In genomic region chr2:49444005-49444404, GRCh38 we compare ENCODE assay signal across 18 cellular contexts.
DNase-seq lines count a peak whose midpoint lies in the region; ATAC-seq and TF ChIP-seq lines count a peak whose summit lies in the region.
"Had no signal": no experiment of that assay in that cellular context is flagged by ENCODE, and none has a peak within 500 bp of the region (broad histone marks: within the 10 kb centered on the region; RNA-seq: fewer than 3 reads in every experiment).

No MANE protein-coding gene starts in this region.

- DNase-seq in NCI-H2171 treated with DMSO at 0.1 percent for 48 hours (lab: John Stamatoyannopoulos, UW) (peak; percentile 54), NCI-H2171 (lab: John Stamatoyannopoulos, UW) (no peak), D341Med (ENCODE audit: low spot score) (peak; percentile 36), GM23338 (ENCODE audit: low spot score) (no peak), germinal center (ENCODE audit: low spot score) (no peak)
- DNase-seq: AML-193; Caco-2; Calu3; CD4-positive, alpha-beta T cell; CD8-positive, alpha-beta T cell; DMS79 treated with DMSO at 0.1 percent for 48 hours; GF-D8 had no signal

- H3K27ac ChIP-seq in GM23338 (ENCODE audit: low read depth), result no peak overlapping the region
- H3K27ac ChIP-seq: 22Rv1; A549; BLaER1 treated with 17β-estradiol and CSF1 and Interleukin-3, amounts not matched to agents 10 nM and 100 nM; C4-2B had no signal

- no peaks in the 10 kb centered on the region for H4K20me1 ChIP-seq in GM23338 (replicated peaks; ENCODE audit: insufficient read depth)
- H4K20me1 ChIP-seq: BLaER1 treated with 17β-estradiol and CSF1 and Interleukin-3, amounts not matched to agents 10 nM and 100 nM had no signal

- no peak overlapping the region for H3K4me3 ChIP-seq in GM23338
- H3K4me3 ChIP-seq: A549; BLaER1 treated with 17β-estradiol and CSF1 and Interleukin-3, amounts not matched to agents 10 nM and 100 nM had no signal

- H3K36me3 ChIP-seq in GM23338 (ENCODE audit: insufficient read depth), result no peaks in the 10 kb centered on the region
- H3K36me3 ChIP-seq: BLaER1 treated with 17β-estradiol and CSF1 and Interleukin-3, amounts not matched to agents 10 nM and 100 nM had no signal

- H3K9me2 ChIP-seq in GM23338 (ENCODE audit: insufficient read depth), result no peaks in the 10 kb centered on the region

- no peak overlapping the region for H3K4me3 Mint-ChIP-seq in GM23338
- H3K4me3 Mint-ChIP-seq: B cell; CD4-positive, alpha-beta T cell; CD8-positive, alpha-beta T cell had no signal

- H3K4me2 ChIP-seq in GM23338, result no peak overlapping the region
- H3K4me2 ChIP-seq: A549; BLaER1 treated with 17β-estradiol and CSF1 and Interleukin-3, amounts not matched to agents 10 nM and 100 nM had no signal

- H3K4me1 Mint-ChIP-seq in GM23338, result no peaks in the 10 kb centered on the region; the same call in 2 of the 3 replicates
- H3K4me1 Mint-ChIP-seq: B cell had no signal

- H3K27ac Mint-ChIP-seq in GM23338, result no peak overlapping the region
- H3K27ac Mint-ChIP-seq: B cell; CD4-positive, alpha-beta T cell; CD8-positive, alpha-beta T cell had no signal

- TF ChIP-seq CTCF in GM23338 (conservative IDR thresholded peaks at IDR 0.05; ENCODE audit: low read depth in 2 of 2), result no peak

- no peaks in the 10 kb centered on the region for H3K27me3 Mint-ChIP-seq in GM23338 (ENCODE audit: insufficient read depth, low read depth, poor library complexity)
- H3K27me3 Mint-ChIP-seq: B cell; CD4-positive, alpha-beta T cell had no signal

- H3K36me3 Mint-ChIP-seq in GM23338 (ENCODE audit: low read depth), result no peaks in the 10 kb centered on the region
- H3K36me3 Mint-ChIP-seq: CD8-positive, alpha-beta T cell had no signal

- no peaks in the 10 kb centered on the region for H3F3A ChIP-seq in GM23338 (replicated peaks; ENCODE audit: low read depth)

- no peak for ATAC-seq in GM23338
- no peak for ATAC-seq in GM19455 (IDR thresholded peaks at IDR 0.05; ENCODE audit: unreplicated experiment)
- ATAC-seq: A549; CD8-positive, alpha-beta T cell had no signal

- no peaks in the 10 kb centered on the region for H3K27me3 ChIP-seq in GM23338 (ENCODE audit: insufficient read depth)
- H3K27me3 ChIP-seq: BLaER1 treated with 17β-estradiol and CSF1 and Interleukin-3, amounts not matched to agents 10 nM and 100 nM had no signal

- no peaks in the 10 kb centered on the region for H3K79me2 ChIP-seq in GM23338 (replicated peaks; ENCODE audit: insufficient read depth)

- H2AFZ ChIP-seq in GM23338, result peak overlapping the region; percentile 33; the same call in 1 of the 2 replicates

- no peaks in the 10 kb centered on the region for H3K4me1 ChIP-seq in GM23338 (ENCODE audit: insufficient read depth)
- H3K4me1 ChIP-seq: A549; BLaER1 treated with 17β-estradiol and CSF1 and Interleukin-3, amounts not matched to agents 10 nM and 100 nM; Caco-2 had no signal

- H3K9me3 Mint-ChIP-seq in GM23338, result no peaks in the 10 kb centered on the region
- H3K9me3 Mint-ChIP-seq: CD4-positive, alpha-beta T cell had no signal

TF ChIP-seq in GM23338, 12 proteins besides CTCF, POLR2A, EP300 and RAD21 (continues in another document):
- TF ChIP-seq ZNF331 (CRISPR knock-in tag; IDR thresholded peaks at IDR 0.05; ENCODE audit: low read depth) (no peak), CREB1 (CRISPR knock-in tag; IDR thresholded peaks at IDR 0.05; ENCODE audit: low read depth) (no peak), EZH2phosphoT487 (IDR thresholded peaks at IDR 0.05; ENCODE audit: unreplicated experiment) (no peak)
- TF ChIP-seq, protein P1, sequence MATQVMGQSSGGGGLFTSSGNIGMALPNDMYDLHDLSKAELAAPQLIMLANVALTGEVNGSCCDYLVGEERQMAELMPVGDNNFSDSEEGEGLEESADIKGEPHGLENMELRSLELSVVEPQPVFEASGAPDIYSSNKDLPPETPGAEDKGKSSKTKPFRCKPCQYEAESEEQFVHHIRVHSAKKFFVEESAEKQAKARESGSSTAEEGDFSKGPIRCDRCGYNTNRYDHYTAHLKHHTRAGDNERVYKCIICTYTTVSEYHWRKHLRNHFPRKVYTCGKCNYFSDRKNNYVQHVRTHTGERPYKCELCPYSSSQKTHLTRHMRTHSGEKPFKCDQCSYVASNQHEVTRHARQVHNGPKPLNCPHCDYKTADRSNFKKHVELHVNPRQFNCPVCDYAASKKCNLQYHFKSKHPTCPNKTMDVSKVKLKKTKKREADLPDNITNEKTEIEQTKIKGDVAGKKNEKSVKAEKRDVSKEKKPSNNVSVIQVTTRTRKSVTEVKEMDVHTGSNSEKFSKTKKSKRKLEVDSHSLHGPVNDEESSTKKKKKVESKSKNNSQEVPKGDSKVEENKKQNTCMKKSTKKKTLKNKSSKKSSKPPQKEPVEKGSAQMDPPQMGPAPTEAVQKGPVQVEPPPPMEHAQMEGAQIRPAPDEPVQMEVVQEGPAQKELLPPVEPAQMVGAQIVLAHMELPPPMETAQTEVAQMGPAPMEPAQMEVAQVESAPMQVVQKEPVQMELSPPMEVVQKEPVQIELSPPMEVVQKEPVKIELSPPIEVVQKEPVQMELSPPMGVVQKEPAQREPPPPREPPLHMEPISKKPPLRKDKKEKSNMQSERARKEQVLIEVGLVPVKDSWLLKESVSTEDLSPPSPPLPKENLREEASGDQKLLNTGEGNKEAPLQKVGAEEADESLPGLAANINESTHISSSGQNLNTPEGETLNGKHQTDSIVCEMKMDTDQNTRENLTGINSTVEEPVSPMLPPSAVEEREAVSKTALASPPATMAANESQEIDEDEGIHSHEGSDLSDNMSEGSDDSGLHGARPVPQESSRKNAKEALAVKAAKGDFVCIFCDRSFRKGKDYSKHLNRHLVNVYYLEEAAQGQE (IDR thresholded peaks at IDR 0.05; ENCODE audit: unreplicated experiment), result no peak
- TF ChIP-seq, protein P2, sequence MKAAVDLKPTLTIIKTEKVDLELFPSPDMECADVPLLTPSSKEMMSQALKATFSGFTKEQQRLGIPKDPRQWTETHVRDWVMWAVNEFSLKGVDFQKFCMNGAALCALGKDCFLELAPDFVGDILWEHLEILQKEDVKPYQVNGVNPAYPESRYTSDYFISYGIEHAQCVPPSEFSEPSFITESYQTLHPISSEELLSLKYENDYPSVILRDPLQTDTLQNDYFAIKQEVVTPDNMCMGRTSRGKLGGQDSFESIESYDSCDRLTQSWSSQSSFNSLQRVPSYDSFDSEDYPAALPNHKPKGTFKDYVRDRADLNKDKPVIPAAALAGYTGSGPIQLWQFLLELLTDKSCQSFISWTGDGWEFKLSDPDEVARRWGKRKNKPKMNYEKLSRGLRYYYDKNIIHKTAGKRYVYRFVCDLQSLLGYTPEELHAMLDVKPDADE (IDR thresholded peaks at IDR 0.05), result no peak
- TF ChIP-seq, protein P3, sequence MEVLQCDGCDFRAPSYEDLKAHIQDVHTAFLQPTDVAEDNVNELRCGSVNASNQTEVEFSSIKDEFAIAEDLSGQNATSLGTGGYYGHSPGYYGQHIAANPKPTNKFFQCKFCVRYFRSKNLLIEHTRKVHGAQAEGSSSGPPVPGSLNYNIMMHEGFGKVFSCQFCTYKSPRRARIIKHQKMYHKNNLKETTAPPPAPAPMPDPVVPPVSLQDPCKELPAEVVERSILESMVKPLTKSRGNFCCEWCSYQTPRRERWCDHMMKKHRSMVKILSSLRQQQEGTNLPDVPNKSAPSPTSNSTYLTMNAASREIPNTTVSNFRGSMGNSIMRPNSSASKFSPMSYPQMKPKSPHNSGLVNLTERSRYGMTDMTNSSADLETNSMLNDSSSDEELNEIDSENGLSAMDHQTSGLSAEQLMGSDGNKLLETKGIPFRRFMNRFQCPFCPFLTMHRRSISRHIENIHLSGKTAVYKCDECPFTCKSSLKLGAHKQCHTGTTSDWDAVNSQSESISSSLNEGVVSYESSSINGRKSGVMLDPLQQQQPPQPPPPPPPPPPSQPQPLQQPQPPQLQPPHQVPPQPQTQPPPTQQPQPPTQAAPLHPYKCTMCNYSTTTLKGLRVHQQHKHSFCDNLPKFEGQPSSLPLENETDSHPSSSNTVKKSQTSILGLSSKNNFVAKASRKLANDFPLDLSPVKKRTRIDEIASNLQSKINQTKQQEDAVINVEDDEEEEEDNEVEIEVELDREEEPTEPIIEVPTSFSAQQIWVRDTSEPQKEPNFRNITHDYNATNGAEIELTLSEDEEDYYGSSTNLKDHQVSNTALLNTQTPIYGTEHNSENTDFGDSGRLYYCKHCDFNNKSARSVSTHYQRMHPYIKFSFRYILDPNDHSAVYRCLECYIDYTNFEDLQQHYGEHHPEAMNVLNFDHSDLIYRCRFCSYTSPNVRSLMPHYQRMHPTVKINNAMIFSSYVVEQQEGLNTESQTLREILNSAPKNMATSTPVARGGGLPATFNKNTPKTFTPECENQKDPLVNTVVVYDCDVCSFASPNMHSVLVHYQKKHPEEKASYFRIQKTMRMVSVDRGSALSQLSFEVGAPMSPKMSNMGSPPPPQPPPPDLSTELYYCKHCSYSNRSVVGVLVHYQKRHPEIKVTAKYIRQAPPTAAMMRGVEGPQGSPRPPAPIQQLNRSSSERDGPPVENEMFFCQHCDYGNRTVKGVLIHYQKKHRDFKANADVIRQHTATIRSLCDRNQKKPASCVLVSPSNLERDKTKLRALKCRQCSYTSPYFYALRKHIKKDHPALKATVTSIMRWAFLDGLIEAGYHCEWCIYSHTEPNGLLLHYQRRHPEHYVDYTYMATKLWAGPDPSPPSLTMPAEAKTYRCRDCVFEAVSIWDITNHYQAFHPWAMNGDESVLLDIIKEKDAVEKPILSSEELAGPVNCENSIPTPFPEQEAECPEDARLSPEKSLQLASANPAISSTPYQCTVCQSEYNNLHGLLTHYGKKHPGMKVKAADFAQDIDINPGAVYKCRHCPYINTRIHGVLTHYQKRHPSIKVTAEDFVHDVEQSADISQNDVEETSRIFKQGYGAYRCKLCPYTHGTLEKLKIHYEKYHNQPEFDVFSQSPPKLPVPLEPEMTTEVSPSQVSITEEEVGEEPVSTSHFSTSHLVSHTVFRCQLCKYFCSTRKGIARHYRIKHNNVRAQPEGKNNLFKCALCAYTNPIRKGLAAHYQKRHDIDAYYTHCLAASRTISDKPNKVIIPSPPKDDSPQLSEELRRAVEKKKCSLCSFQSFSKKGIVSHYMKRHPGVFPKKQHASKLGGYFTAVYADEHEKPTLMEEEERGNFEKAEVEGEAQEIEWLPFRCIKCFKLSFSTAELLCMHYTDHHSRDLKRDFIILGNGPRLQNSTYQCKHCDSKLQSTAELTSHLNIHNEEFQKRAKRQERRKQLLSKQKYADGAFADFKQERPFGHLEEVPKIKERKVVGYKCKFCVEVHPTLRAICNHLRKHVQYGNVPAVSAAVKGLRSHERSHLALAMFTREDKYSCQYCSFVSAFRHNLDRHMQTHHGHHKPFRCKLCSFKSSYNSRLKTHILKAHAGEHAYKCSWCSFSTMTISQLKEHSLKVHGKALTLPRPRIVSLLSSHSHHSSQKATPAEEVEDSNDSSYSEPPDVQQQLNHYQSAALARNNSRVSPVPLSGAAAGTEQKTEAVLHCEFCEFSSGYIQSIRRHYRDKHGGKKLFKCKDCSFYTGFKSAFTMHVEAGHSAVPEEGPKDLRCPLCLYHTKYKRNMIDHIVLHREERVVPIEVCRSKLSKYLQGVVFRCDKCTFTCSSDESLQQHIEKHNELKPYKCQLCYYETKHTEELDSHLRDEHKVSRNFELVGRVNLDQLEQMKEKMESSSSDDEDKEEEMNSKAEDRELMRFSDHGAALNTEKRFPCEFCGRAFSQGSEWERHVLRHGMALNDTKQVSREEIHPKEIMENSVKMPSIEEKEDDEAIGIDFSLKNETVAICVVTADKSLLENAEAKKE (CRISPR knock-in tag; IDR thresholded peaks at IDR 0.05), result no peak

Comparison
In these comparisons a context has a peak if more than half of its experiments do, and no peak if none do; other contexts are left out.
1. DNase-seq: peak in NCI-H2171 treated with DMSO at 0.1 percent for 48 hours (single experiment) and D341Med (single experiment); none in NCI-H2171 (single experiment), GM23338 (single experiment) and germinal center (single experiment).